In genomic region chr22:42993651-42994275, GRCh38 we compare ENCODE assay signal across 1 cellular context.
TF ChIP-seq lines count a peak whose summit lies in the region.

No MANE protein-coding gene starts in this region.

TF ChIP-seq in HepG2, 621 proteins besides CTCF, POLR2A, EP300 and RAD21 (continued from another document and continues in another):
- TF ChIP-seq GLMP (CRISPR knock-in tag; IDR thresholded peaks at IDR 0.05; ENCODE audit: borderline replicate concordance) (no peak), NKX3-1 (CRISPR knock-in tag; IDR thresholded peaks at IDR 0.05) (peak; percentile 68; the same call in 1 of the 2 replicates), SOX13 (IDR thresholded peaks at IDR 0.05) (0 out of 2 replicates have a peak, but pooled peaks have one; percentile 49), SOX13 (CRISPR knock-in tag; conservative IDR thresholded peaks at IDR 0.05 in 1 of 2, IDR thresholded peaks at IDR 0.05 in 1 of 2) (peak in 1 of 2 experiments; percentile 85; a peak in 2 of 4 replicates), ZMYM3 (CRISPR knock-in tag; IDR thresholded peaks at IDR 0.05) (no peak), ZNF7 (CRISPR knock-in tag; IDR thresholded peaks at IDR 0.05) (no peak), ZNF770 (CRISPR knock-in tag; IDR thresholded peaks at IDR 0.05) (peak; percentile 17; the same call in 1 of the 2 replicates), ZMAT3 (CRISPR knock-in tag; conservative IDR thresholded peaks at IDR 0.05) (no peak), SIX1 (CRISPR knock-in tag; IDR thresholded peaks at IDR 0.05; ENCODE audit: borderline replicate concordance) (peak; percentile 52; the same call in 1 of the 2 replicates), YY1 (IDR thresholded peaks at IDR 0.05; ENCODE audit: insufficient read depth, insufficient replicate concordance, low read depth, low read length) (no peak), ZBTB14 (CRISPR knock-in tag; IDR thresholded peaks at IDR 0.05) (no peak), ZNF407 (CRISPR knock-in tag; IDR thresholded peaks at IDR 0.05; ENCODE audit: not compliant biosample characterization) (no peak), KLF16 (CRISPR knock-in tag; IDR thresholded peaks at IDR 0.05) (peak in 1 of 2 experiments; percentile 65; a peak in 1 of 4 replicates), ARID3A (IDR thresholded peaks at IDR 0.05; ENCODE audit: low read depth, low read length) (peak; percentile 76; the same call in 1 of the 2 replicates), NFYB (CRISPR knock-in tag; IDR thresholded peaks at IDR 0.05) (0 out of 2 replicates have a peak, but pooled peaks have one; percentile 8), ZFP82 (CRISPR knock-in tag; IDR thresholded peaks at IDR 0.05; ENCODE audit: borderline replicate concordance) (no peak), TEAD3 (CRISPR knock-in tag; optimal IDR thresholded peaks at IDR 0.05; ENCODE audit: borderline replicate concordance) (peak; percentile 78), MAFK (conservative IDR thresholded peaks at IDR 0.05 in 1 of 2, IDR thresholded peaks at IDR 0.05 in 1 of 2; ENCODE audit: low read length in 2 of 2) (no peak), ZNF629 (CRISPR knock-in tag; conservative IDR thresholded peaks at IDR 0.05) (peak; percentile 32; the same call in 1 of the 2 replicates), RXRB (CRISPR knock-in tag; IDR thresholded peaks at IDR 0.05; ENCODE audit: borderline replicate concordance) (peak; percentile 73), ARID5B (CRISPR knock-in tag; IDR thresholded peaks at IDR 0.05) (peak; percentile 96), LCORL (IDR thresholded peaks at IDR 0.05) (peak; percentile 71; the same call in 1 of the 2 replicates), LCORL (CRISPR knock-in tag; IDR thresholded peaks at IDR 0.05) (peak; percentile 98), ZNF292 (CRISPR knock-in tag; IDR thresholded peaks at IDR 0.05; ENCODE audit: borderline replicate concordance, low read depth) (peak; percentile 76; the same call in 1 of the 2 replicates), PHB2 (IDR thresholded peaks at IDR 0.05; ENCODE audit: partially characterized antibody) (no peak), SP140L (CRISPR knock-in tag; IDR thresholded peaks at IDR 0.05; ENCODE audit: borderline replicate concordance) (0 out of 2 replicates have a peak, but pooled peaks have one; percentile 24)
